ENCODE assay signal across 8 cellular contexts in the genomic region with DNA sequence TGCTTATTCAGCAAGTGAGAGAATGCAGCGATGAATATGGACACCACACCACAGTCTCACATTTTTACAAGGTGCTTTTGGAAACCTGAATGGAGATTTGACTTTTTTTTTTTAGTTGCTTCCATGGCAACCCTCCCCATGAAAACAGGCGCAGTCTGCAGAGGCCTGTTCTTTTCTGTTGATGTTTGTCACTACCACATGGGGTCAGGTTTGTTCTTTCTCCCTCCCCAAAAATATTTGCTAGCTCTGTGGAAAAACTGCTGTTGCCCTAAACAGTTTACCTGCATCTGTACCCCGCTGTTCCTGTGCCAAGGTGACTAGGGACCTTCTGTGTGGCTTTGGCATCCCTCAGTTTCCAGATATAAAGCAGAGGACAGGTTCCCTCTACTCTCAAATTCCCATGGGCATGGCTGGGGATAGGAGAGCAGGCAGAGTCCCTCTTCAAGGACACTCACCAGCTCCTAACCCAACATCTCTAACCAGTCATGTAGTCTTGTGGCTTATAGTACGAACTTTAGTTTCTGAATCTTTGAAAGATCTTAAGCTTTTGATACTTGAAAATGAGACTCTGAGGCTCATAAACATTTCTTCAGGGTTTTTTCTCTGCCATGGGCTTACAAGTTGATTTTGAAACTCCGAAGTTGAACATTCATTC. TPM values are rescaled to one million over a fixed set of nuclear protein-coding genes. Genes with fewer than 3 reads are reported as not detected.
DNase-seq lines count a peak whose midpoint lies in the region; ATAC-seq and TF ChIP-seq lines count a peak whose summit lies in the region.

No MANE protein-coding gene starts in this region.

- CTCF ChIA-PET in activated CD4-positive, alpha-beta T cell treated with anti-CD3 and anti-CD28 coated beads for 36 hours (lab: Charles Lee) = interaction anchor here (0.6 to 7.3 kb wide), 16 partner anchors 13 to 1757 kb away, joined by 3 to 72 read pairs (median 4); a partner anchor contains a TSS

- ATAC-seq in activated CD4-positive, alpha-beta T cell treated with anti-CD3 and anti-CD28 coated beads for 36 hours = peak; percentile 64
- ATAC-seq in HG02885 (IDR thresholded peaks at IDR 0.05; ENCODE audit: poor library complexity, unreplicated experiment) = peak; percentile 55
- peak; percentile 32 for ATAC-seq in sciatic nerve

- H3K4me1 Mint-ChIP-seq in activated CD4-positive, alpha-beta T cell treated with anti-CD3 and anti-CD28 coated beads for 36 hours = peaks cover 47% of the 10 kb centered on the region
- peaks cover 47% of the 10 kb centered on the region for H3K4me1 Mint-ChIP-seq in activated naive CD8-positive, alpha-beta T cell treated with anti-CD3 and anti-CD28 coated beads for 36 hours

- WGBS in smooth muscle cell (ENCODE audit: low lambda C conversion rate) = 83% methylated on average over 5 of the region's 5 CpGs

- POLR2A ChIA-PET in activated CD4-positive, alpha-beta T cell treated with anti-CD3 and anti-CD28 coated beads for 36 hours (lab: Charles Lee) = interaction anchor here (1.0 kb wide), 1 partner anchor 14 kb away, joined by 3 read pairs; no protein-coding TSS in a partner anchor

- no peak overlapping the region for H3K4me2 ChIP-seq in smooth muscle cell

- H3K4me1 ChIP-seq in smooth muscle cell (ENCODE audit: low read depth) = no peaks in the 10 kb centered on the region

- no peaks in the 10 kb centered on the region for H3K9me3 ChIP-seq in smooth muscle cell (replicated peaks; ENCODE audit: low read depth)

- H3K4me3 ChIP-seq in smooth muscle cell = no peak overlapping the region

- H3K27ac Mint-ChIP-seq in activated CD4-positive, alpha-beta T cell treated with anti-CD3 and anti-CD28 coated beads for 36 hours = peak overlapping the region; percentile 58
- peak overlapping the region; percentile 56 for H3K27ac Mint-ChIP-seq in activated naive CD8-positive, alpha-beta T cell treated with anti-CD3 and anti-CD28 coated beads for 36 hours

- H3K36me3 Mint-ChIP-seq in activated CD4-positive, alpha-beta T cell treated with anti-CD3 and anti-CD28 coated beads for 36 hours (ENCODE audit: low read depth) = peaks cover 2% of the 10 kb centered on the region
- no peaks in the 10 kb centered on the region for H3K36me3 Mint-ChIP-seq in activated naive CD8-positive, alpha-beta T cell treated with anti-CD3 and anti-CD28 coated beads for 36 hours

- H3K9me3 Mint-ChIP-seq in activated CD4-positive, alpha-beta T cell treated with anti-CD3 and anti-CD28 coated beads for 36 hours (ENCODE audit: low read depth) = no peaks in the 10 kb centered on the region
- no peaks in the 10 kb centered on the region for H3K9me3 Mint-ChIP-seq in activated naive CD8-positive, alpha-beta T cell treated with anti-CD3 and anti-CD28 coated beads for 36 hours

- H3K27me3 Mint-ChIP-seq in activated CD4-positive, alpha-beta T cell treated with anti-CD3 and anti-CD28 coated beads for 36 hours = no peaks in the 10 kb centered on the region
- no peaks in the 10 kb centered on the region for H3K27me3 Mint-ChIP-seq in activated naive CD8-positive, alpha-beta T cell treated with anti-CD3 and anti-CD28 coated beads for 36 hours

- no peak for TF ChIP-seq CTCF in smooth muscle cell (IDR thresholded peaks at IDR 0.05; ENCODE audit: borderline replicate concordance, insufficient read depth, poor library complexity, severe bottlenecking)

- peak; percentile 22 for DNase-seq in activated CD4-positive, alpha-beta T cell treated with anti-CD3 and anti-CD28 coated beads for 36 hours
- DNase-seq in activated CD4-positive, alpha-beta T cell treated with anti-CD3 and anti-CD28 coated beads, Interleukin-2, amount 50 U/mL, for 1 hour = no peak
- no peak for DNase-seq in activated naive CD8-positive, alpha-beta T cell treated with anti-CD3 and anti-CD28 coated beads for 36 hours
- DNase-seq in sciatic nerve (ENCODE audit: low spot score) = no peak
- no peak for DNase-seq in AG20443 (ENCODE audit: low spot score)
- DNase-seq in NCI-H2196 treated with DMSO at 0.1 percent for 48 hours (lab: John Stamatoyannopoulos, UW; ENCODE audit: unreplicated experiment) = no peak
- DNase-seq in smooth muscle cell (lab: John Stamatoyannopoulos, UW; ENCODE audit: unreplicated experiment) = no peak

- H3K9ac ChIP-seq in smooth muscle cell (ENCODE audit: low read depth) = no peak overlapping the region

- H3K79me2 ChIP-seq in smooth muscle cell (ENCODE audit: low read depth) = no peaks in the 10 kb centered on the region

- H4K20me1 ChIP-seq in smooth muscle cell (ENCODE audit: low read depth) = no peaks in the 10 kb centered on the region

- H3K27me3 ChIP-seq in smooth muscle cell (ENCODE audit: low read depth) = no peaks in the 10 kb centered on the region

- no peaks in the 10 kb centered on the region for H3K36me3 ChIP-seq in smooth muscle cell (ENCODE audit: low read depth)

- no peaks in the 10 kb centered on the region for H3F3A ChIP-seq in smooth muscle cell (ENCODE audit: low read depth)

- no peak overlapping the region for H3K4me3 Mint-ChIP-seq in activated CD4-positive, alpha-beta T cell treated with anti-CD3 and anti-CD28 coated beads for 36 hours
- H3K4me3 Mint-ChIP-seq in activated naive CD8-positive, alpha-beta T cell treated with anti-CD3 and anti-CD28 coated beads for 36 hours = no peak overlapping the region

- no peak overlapping the region for H2AFZ ChIP-seq in smooth muscle cell (ENCODE audit: low read depth)

- no peak overlapping the region for H3K27ac ChIP-seq in smooth muscle cell (ENCODE audit: low read depth)

- intact Hi-C loops in activated CD4-positive, alpha-beta T cell treated with anti-CD3 and anti-CD28 coated beads for 36 hours (cut with DNase I, micrococcal nuclease) = loop anchor here (1.0 to 5.0 kb wide), 7 partner anchors 81 to 591 kb away; a partner anchor contains a TSS
- intact Hi-C loops in sciatic nerve (cut with DNase I) = no loop called here

RNA-seq across cellular contexts. Expression of a gene that starts 14.7 kb away (rescaled TPM):
- total RNA-seq in activated CD4-positive, alpha-beta T cell treated with anti-CD3 and anti-CD28 coated beads for 36 hours = 10 to 100 TPM; 59.4 to 83.8 TPM
- total RNA-seq in activated naive CD8-positive, alpha-beta T cell treated with anti-CD3 and anti-CD28 coated beads for 36 hours = 10 to 100 TPM; 70.1 to 74.0 TPM
- total RNA-seq in sciatic nerve = 51.8 TPM
- total RNA-seq in smooth muscle cell = 21.8 and 24.9 TPM in 2 replicates
- polyA plus RNA-seq in smooth muscle cell = 10.5 and 11.2 TPM in 2 replicates
